In the genomic region with DNA sequence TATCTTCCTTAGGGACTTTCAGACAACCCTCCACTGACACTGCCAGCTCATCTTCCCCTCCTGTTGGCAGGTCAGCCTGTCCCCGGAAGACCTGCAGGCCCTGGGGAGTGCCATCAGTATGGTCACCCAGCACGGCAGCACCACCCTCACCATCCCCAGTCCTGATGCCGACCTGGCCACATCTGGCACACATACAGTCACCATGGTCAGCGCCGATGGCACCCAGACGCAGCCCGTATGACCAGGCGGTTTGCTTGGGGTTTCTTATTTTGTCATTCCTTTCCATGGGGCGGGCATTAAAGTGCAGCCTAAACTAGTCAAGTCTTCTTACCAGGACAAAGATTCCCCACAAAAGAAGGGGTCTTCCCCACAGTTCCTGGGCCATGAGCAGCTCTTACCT, we compare ENCODE assay signal across 19 cellular contexts.
"Had no signal": no experiment of that assay in that cellular context is flagged by ENCODE, and none has a peak within 500 bp of the region (broad histone marks: within the 10 kb centered on the region; RNA-seq: fewer than 3 reads in every experiment).

No MANE protein-coding gene starts in this region.

- H3K4me3 ChIP-seq: lower lobe of right lung, neural progenitor cell, spleen, tibial nerve, uterus had no signal

- ATAC-seq: right cardiac atrium; sciatic nerve; stimulated activated memory B cell treated with anti-CD40 and anti-IgM and Interleukin-4, amounts not matched to agents 10 μg/mL and 1 μg/mL and 100 μg/mL, for 72 hours; stimulated activated naive CD8-positive, alpha-beta T cell treated with anti-CD3 and anti-CD28 coated beads, Interleukin-15, amount 100 ng/mL, for 72 hours had no signal

- H3K9ac ChIP-seq: neural progenitor cell, parathyroid adenoma had no signal

- H3K4me1 ChIP-seq: neural progenitor cell had no signal

- H3K36me3 ChIP-seq: neural progenitor cell, uterus had no signal

- H3K27ac Mint-ChIP-seq: mesothelial cell of epicardium; natural killer cell; nephron progenitor cell; stimulated activated naive CD8-positive, alpha-beta T cell treated with anti-CD3 and anti-CD28 coated beads, Interleukin-15, amount 100 ng/mL, for 72 hours had no signal

- DNase-seq: hippocampal formation, left cardiac atrium, lower lobe of right lung, natural killer cell, occipital lobe, uterus had no signal

- H3K4me3 Mint-ChIP-seq: mesothelial cell of epicardium; natural killer cell; nephron progenitor cell; neural progenitor cell; stimulated activated memory B cell treated with anti-CD40 and anti-IgM and Interleukin-4, amounts not matched to agents 10 μg/mL and 1 μg/mL and 100 μg/mL, for 72 hours; stimulated activated naive CD8-positive, alpha-beta T cell treated with anti-CD3 and anti-CD28 coated beads, Interleukin-15, amount 100 ng/mL, for 72 hours; type B pancreatic cell had no signal

- H3K9me3 Mint-ChIP-seq: mesothelial cell of epicardium; naive B cell; natural killer cell; nephron progenitor cell; neural progenitor cell; stimulated activated memory B cell treated with anti-CD40 and anti-IgM and Interleukin-4, amounts not matched to agents 10 μg/mL and 1 μg/mL and 100 μg/mL, for 72 hours; stimulated activated naive CD8-positive, alpha-beta T cell treated with anti-CD3 and anti-CD28 coated beads, Interleukin-15, amount 100 ng/mL, for 72 hours; type B pancreatic cell had no signal

- H3K27ac ChIP-seq: lower lobe of right lung, neural progenitor cell, neutrophil, parathyroid adenoma, spleen, tibial nerve, uterus had no signal

- H3K4me2 ChIP-seq: neural progenitor cell had no signal

- H3K27me3 ChIP-seq: neural progenitor cell, neutrophil, spleen, tibial nerve, uterus had no signal

- H3K9me3 ChIP-seq: lower lobe of right lung, neutrophil, spleen, tibial nerve, uterus had no signal

- H3K4me1 Mint-ChIP-seq: neural progenitor cell had no signal
